In genomic region chr11:124935548-124936514, GRCh38 we compare ENCODE assay signal across 2 cellular contexts.
TF ChIP-seq lines count a peak whose summit lies in the region.

A gene with protein sequence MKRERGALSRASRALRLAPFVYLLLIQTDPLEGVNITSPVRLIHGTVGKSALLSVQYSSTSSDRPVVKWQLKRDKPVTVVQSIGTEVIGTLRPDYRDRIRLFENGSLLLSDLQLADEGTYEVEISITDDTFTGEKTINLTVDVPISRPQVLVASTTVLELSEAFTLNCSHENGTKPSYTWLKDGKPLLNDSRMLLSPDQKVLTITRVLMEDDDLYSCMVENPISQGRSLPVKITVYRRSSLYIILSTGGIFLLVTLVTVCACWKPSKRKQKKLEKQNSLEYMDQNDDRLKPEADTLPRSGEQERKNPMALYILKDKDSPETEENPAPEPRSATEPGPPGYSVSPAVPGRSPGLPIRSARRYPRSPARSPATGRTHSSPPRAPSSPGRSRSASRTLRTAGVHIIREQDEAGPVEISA (minus strand): TSS chr11:124936047. CDS start chr11:124936006, 41 bp downstream.

TF ChIP-seq in IMR-90, 13 proteins besides CTCF, POLR2A, EP300 and RAD21:
- TF ChIP-seq BHLHE40 (IDR thresholded peaks at IDR 0.05; ENCODE audit: low read depth, low read length) (no peak), CHD1 (IDR thresholded peaks at IDR 0.05; ENCODE audit: low read depth, low read length) (no peak), NFE2L2 (IDR thresholded peaks at IDR 0.05; ENCODE audit: low read depth, low read length) (no peak), MXI1 (IDR thresholded peaks at IDR 0.05; ENCODE audit: borderline replicate concordance, low read depth, low read length) (no peak), FOS (IDR thresholded peaks at IDR 0.05; ENCODE audit: low read depth, low read length) (no peak), RFX5 (IDR thresholded peaks at IDR 0.05; ENCODE audit: low read depth, low read length) (no peak)

TF ChIP-seq in H1, 55 proteins besides CTCF, POLR2A, EP300 and RAD21:
- TF ChIP-seq BRCA1 (IDR thresholded peaks at IDR 0.05; ENCODE audit: low read depth, low read length), result no peak
- TF ChIP-seq SIN3A (conservative IDR thresholded peaks at IDR 0.05 in 1 of 2, IDR thresholded peaks at IDR 0.05 in 1 of 2; ENCODE audit: low read depth in 1 of 2, low read length in 2 of 2), result no peak
- TF ChIP-seq, protein P1, sequence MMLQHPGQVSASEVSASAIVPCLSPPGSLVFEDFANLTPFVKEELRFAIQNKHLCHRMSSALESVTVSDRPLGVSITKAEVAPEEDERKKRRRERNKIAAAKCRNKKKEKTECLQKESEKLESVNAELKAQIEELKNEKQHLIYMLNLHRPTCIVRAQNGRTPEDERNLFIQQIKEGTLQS (IDR thresholded peaks at IDR 0.05; ENCODE audit: insufficient read depth, low read depth, low read length), result no peak
- no peak for TF ChIP-seq ZNF274 (IDR thresholded peaks at IDR 0.05; ENCODE audit: borderline replicate concordance, extremely low read depth, low read length)
- no peak for TF ChIP-seq RFX5 (IDR thresholded peaks at IDR 0.05; ENCODE audit: borderline replicate concordance, low read depth, low read length)
- no peak for TF ChIP-seq JUN (IDR thresholded peaks at IDR 0.05; ENCODE audit: low read depth, low read length)
- no peak for TF ChIP-seq SRF (IDR thresholded peaks at IDR 0.05; ENCODE audit: low read depth, low read length)
